1 cellular context compared by ENCODE assay signal in the genomic region with DNA sequence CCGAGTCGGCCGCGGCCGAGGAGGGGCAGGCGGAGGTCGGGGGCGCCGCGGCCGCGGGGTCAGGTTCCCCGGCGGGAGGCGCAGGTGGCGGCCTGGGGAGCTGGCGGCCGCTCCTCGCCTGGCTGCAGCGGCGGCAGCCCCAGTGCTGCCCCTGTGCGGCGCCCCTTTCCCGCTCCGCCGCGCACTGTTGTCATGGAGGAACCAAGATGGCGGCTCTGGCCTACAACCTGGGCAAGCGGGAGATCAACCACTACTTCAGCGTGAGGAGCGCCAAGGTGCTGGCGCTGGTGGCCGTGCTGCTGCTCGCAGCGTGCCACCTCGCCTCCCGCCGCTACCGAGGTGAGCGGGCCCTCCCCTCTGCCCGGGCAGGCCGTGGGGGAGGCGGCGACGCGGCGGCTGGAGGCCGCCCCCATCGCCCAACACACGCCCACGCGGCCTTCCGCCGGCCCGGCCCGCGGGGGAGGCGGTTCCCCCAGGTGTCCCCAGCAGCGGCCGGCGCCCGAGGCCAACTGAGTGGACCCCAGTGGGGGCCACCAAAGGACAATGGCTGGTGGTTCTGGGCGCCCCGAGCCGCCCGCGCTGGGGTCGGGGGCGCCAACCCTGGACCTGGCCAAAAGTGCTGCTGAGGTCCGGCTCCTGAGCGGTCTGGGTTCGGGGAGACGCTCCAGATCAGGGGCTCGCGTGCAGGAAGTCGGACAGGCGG.
TF ChIP-seq lines count a peak whose summit lies in the region.

No MANE protein-coding gene starts in this region.

TF ChIP-seq in K562, 482 proteins besides CTCF, POLR2A, EP300 and RAD21 (continued from another document and continues in another):
- TF ChIP-seq, protein P1, sequence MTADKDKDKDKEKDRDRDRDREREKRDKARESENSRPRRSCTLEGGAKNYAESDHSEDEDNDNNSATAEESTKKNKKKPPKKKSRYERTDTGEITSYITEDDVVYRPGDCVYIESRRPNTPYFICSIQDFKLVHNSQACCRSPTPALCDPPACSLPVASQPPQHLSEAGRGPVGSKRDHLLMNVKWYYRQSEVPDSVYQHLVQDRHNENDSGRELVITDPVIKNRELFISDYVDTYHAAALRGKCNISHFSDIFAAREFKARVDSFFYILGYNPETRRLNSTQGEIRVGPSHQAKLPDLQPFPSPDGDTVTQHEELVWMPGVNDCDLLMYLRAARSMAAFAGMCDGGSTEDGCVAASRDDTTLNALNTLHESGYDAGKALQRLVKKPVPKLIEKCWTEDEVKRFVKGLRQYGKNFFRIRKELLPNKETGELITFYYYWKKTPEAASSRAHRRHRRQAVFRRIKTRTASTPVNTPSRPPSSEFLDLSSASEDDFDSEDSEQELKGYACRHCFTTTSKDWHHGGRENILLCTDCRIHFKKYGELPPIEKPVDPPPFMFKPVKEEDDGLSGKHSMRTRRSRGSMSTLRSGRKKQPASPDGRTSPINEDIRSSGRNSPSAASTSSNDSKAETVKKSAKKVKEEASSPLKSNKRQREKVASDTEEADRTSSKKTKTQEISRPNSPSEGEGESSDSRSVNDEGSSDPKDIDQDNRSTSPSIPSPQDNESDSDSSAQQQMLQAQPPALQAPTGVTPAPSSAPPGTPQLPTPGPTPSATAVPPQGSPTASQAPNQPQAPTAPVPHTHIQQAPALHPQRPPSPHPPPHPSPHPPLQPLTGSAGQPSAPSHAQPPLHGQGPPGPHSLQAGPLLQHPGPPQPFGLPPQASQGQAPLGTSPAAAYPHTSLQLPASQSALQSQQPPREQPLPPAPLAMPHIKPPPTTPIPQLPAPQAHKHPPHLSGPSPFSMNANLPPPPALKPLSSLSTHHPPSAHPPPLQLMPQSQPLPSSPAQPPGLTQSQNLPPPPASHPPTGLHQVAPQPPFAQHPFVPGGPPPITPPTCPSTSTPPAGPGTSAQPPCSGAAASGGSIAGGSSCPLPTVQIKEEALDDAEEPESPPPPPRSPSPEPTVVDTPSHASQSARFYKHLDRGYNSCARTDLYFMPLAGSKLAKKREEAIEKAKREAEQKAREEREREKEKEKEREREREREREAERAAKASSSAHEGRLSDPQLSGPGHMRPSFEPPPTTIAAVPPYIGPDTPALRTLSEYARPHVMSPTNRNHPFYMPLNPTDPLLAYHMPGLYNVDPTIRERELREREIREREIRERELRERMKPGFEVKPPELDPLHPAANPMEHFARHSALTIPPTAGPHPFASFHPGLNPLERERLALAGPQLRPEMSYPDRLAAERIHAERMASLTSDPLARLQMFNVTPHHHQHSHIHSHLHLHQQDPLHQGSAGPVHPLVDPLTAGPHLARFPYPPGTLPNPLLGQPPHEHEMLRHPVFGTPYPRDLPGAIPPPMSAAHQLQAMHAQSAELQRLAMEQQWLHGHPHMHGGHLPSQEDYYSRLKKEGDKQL (CRISPR knock-in tag; IDR thresholded peaks at IDR 0.05; ENCODE audit: borderline replicate concordance): no peak
- TF ChIP-seq, protein P2, sequence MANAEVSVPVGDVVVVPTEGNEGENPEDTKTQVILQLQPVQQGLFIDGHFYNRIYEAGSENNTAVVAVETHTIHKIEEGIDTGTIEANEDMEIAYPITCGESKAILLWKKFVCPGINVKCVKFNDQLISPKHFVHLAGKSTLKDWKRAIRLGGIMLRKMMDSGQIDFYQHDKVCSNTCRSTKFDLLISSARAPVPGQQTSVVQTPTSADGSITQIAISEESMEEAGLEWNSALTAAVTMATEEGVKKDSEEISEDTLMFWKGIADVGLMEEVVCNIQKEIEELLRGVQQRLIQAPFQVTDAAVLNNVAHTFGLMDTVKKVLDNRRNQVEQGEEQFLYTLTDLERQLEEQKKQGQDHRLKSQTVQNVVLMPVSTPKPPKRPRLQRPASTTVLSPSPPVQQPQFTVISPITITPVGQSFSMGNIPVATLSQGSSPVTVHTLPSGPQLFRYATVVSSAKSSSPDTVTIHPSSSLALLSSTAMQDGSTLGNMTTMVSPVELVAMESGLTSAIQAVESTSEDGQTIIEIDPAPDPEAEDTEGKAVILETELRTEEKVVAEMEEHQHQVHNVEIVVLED (CRISPR knock-in tag; IDR thresholded peaks at IDR 0.05): peak; percentile 39; the same call in 1 of the 2 replicates
- TF ChIP-seq SMARCE1 (IDR thresholded peaks at IDR 0.05) (no peak), ZBTB34 (CRISPR knock-in tag; IDR thresholded peaks at IDR 0.05) (no peak), ZNF583 (CRISPR knock-in tag; IDR thresholded peaks at IDR 0.05) (no peak), ZNF785 (CRISPR knock-in tag; IDR thresholded peaks at IDR 0.05) (no peak), ZNF507 (tag; conservative IDR thresholded peaks at IDR 0.05) (no peak), RCOR1 (IDR thresholded peaks at IDR 0.05; ENCODE audit: borderline replicate concordance in 1 of 2, low read depth in 2 of 2, low read length in 2 of 2) (peak in 1 of 2 experiments; percentile 27; a peak in 1 of 4 replicates), GABPB2 (CRISPR knock-in tag; conservative IDR thresholded peaks at IDR 0.05) (no peak), ZBTB9 (CRISPR knock-in tag; IDR thresholded peaks at IDR 0.05) (no peak), ZNF253 (CRISPR knock-in tag; conservative IDR thresholded peaks at IDR 0.05) (no peak), ATF2 (CRISPR knock-in tag; IDR thresholded peaks at IDR 0.05) (no peak), GTF3C2 (IDR thresholded peaks at IDR 0.05; ENCODE audit: borderline replicate concordance, extremely low read depth, insufficient read length) (no peak), THAP12 (CRISPR knock-in tag; IDR thresholded peaks at IDR 0.05) (no peak; the same call in 1 of the 2 replicates), POLR2H (tag; IDR thresholded peaks at IDR 0.05; ENCODE audit: low read depth) (no peak), BCOR (IDR thresholded peaks at IDR 0.05) (no peak), HDGF (IDR thresholded peaks at IDR 0.05) (no peak), GTF2A2 (tag; IDR thresholded peaks at IDR 0.05) (no peak), ZNF134 (CRISPR knock-in tag; conservative IDR thresholded peaks at IDR 0.05) (no peak), FOXP1 (CRISPR knock-in tag; IDR thresholded peaks at IDR 0.05) (peak; percentile 50; the same call in 1 of the 2 replicates), ESRRA (IDR thresholded peaks at IDR 0.05; ENCODE audit: borderline replicate concordance, low read depth) (no peak), SMAD3 (CRISPR knock-in tag; conservative IDR thresholded peaks at IDR 0.05) (no peak), ID3 (CRISPR knock-in tag; IDR thresholded peaks at IDR 0.05) (no peak), ID3 (tag; IDR thresholded peaks at IDR 0.05) (0 out of 2 replicates have a peak, but pooled peaks have one; percentile 27), ZNF140 (CRISPR knock-in tag; IDR thresholded peaks at IDR 0.05) (no peak), SOX6 (IDR thresholded peaks at IDR 0.05) (peak; percentile 38; the same call in 1 of the 2 replicates), ZNF347 (CRISPR knock-in tag; IDR thresholded peaks at IDR 0.05; ENCODE audit: low read depth) (no peak), ILK (tag; IDR thresholded peaks at IDR 0.05; ENCODE audit: borderline replicate concordance, low read depth) (no peak), POLR2B (IDR thresholded peaks at IDR 0.05; ENCODE audit: low read depth, partially characterized antibody) (peak; percentile 40), ZNF184 (CRISPR knock-in tag; IDR thresholded peaks at IDR 0.05) (no peak)
- TF ChIP-seq, protein P3, sequence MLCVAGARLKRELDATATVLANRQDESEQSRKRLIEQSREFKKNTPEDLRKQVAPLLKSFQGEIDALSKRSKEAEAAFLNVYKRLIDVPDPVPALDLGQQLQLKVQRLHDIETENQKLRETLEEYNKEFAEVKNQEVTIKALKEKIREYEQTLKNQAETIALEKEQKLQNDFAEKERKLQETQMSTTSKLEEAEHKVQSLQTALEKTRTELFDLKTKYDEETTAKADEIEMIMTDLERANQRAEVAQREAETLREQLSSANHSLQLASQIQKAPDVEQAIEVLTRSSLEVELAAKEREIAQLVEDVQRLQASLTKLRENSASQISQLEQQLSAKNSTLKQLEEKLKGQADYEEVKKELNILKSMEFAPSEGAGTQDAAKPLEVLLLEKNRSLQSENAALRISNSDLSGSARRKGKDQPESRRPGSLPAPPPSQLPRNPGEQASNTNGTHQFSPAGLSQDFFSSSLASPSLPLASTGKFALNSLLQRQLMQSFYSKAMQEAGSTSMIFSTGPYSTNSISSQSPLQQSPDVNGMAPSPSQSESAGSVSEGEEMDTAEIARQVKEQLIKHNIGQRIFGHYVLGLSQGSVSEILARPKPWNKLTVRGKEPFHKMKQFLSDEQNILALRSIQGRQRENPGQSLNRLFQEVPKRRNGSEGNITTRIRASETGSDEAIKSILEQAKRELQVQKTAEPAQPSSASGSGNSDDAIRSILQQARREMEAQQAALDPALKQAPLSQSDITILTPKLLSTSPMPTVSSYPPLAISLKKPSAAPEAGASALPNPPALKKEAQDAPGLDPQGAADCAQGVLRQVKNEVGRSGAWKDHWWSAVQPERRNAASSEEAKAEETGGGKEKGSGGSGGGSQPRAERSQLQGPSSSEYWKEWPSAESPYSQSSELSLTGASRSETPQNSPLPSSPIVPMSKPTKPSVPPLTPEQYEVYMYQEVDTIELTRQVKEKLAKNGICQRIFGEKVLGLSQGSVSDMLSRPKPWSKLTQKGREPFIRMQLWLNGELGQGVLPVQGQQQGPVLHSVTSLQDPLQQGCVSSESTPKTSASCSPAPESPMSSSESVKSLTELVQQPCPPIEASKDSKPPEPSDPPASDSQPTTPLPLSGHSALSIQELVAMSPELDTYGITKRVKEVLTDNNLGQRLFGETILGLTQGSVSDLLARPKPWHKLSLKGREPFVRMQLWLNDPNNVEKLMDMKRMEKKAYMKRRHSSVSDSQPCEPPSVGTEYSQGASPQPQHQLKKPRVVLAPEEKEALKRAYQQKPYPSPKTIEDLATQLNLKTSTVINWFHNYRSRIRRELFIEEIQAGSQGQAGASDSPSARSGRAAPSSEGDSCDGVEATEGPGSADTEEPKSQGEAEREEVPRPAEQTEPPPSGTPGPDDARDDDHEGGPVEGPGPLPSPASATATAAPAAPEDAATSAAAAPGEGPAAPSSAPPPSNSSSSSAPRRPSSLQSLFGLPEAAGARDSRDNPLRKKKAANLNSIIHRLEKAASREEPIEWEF (CRISPR knock-in tag; IDR thresholded peaks at IDR 0.05): no peak
